In genomic region chr2:216113572-216113971, GRCh38 we compare ENCODE assay signal across 1 cellular context.
TF ChIP-seq lines count a peak whose summit lies in the region.

No MANE protein-coding gene starts in this region.

TF ChIP-seq in SK-N-SH, 30 proteins besides CTCF, POLR2A, EP300 and RAD21 (continued from another document):
- TF ChIP-seq MEF2A (IDR thresholded peaks at IDR 0.05; ENCODE audit: borderline replicate concordance, low read depth) (no peak), FOXJ3 (CRISPR knock-in tag; IDR thresholded peaks at IDR 0.05) (no peak), ELF1 (IDR thresholded peaks at IDR 0.05) (no peak), FOSL2 (IDR thresholded peaks at IDR 0.05; ENCODE audit: borderline replicate concordance, low read depth) (no peak)
